In genomic region chr2:236214331-236214995, GRCh38 we compare ENCODE assay signal across 26 cellular contexts. TPM values are rescaled to one million over a fixed set of nuclear protein-coding genes. Genes with fewer than 3 reads are reported as not detected.
"Had no signal": no experiment of that assay in that cellular context is flagged by ENCODE, and none has a peak within 500 bp of the region (broad histone marks: within the 10 kb centered on the region; RNA-seq: fewer than 3 reads in every experiment).

No MANE protein-coding gene starts in this region.

- H3K9ac ChIP-seq: SK-N-SH had no signal

- DNase-seq: activated CD4-positive, alpha-beta memory T cell treated with anti-CD3 and anti-CD28 coated beads, Interleukin-2, amount 10 ng/mL, durations not matched to agents 7 days and 5 days; activated CD4-positive, alpha-beta T cell treated with anti-CD3 and anti-CD28 coated beads for 36 hours; activated CD4-positive, alpha-beta T cell treated with anti-CD3 and anti-CD28 coated beads, Interleukin-2, amount 50 U/mL, for 1 hour; activated effector memory CD4-positive, alpha-beta T cell treated with Interleukin-2 at 50 U/mL for 16 hours; activated naive CD4-positive, alpha-beta T cell; aorta; body of pancreas; Karpas-422; MM.1S; NCI-H1105; NCI-H1436; NCI-H1694 treated with DMSO at 0.1 percent for 48 hours; NCI-H2029 treated with DMSO at 0.1 percent for 48 hours; NCI-H345; NCI-H510A; NCI-H526 treated with DMSO at 0.1 percent for 48 hours; NCI-H82; RPMI8226; SJCRH30; SK-N-SH; T-helper 1 cell; WERI-Rb-1 had no signal

- H3K4me1 ChIP-seq: body of pancreas had no signal

- H3K9me3 ChIP-seq: body of pancreas, SJCRH30, SK-N-SH had no signal

- ATAC-seq: activated CD4-positive, alpha-beta T cell treated with anti-CD3 and anti-CD28 coated beads for 36 hours; body of pancreas; Right ventricle myocardium inferior had no signal

- H3K27ac ChIP-seq: body of pancreas, SJCRH30, WERI-Rb-1 had no signal

- H3K36me3 ChIP-seq: WERI-Rb-1 had no signal

- H3K4me2 ChIP-seq: SK-N-SH had no signal

- H3K4me3 ChIP-seq: body of pancreas, SJCRH30 had no signal

- H3K27me3 ChIP-seq: body of pancreas, SJCRH30 had no signal

RNA-seq across cellular contexts. Expression of gene GBX2, which starts 46.3 kb away (rescaled TPM):
- total RNA-seq: activated CD4-positive, alpha-beta memory T cell treated with anti-CD3 and anti-CD28 coated beads, Interleukin-2, amount 10 ng/mL, durations not matched to agents 7 days and 5 days; activated CD4-positive, alpha-beta T cell treated with anti-CD3 and anti-CD28 coated beads for 36 hours; activated CD8-positive, alpha-beta memory T cell treated with anti-CD3 and anti-CD28 coated beads for 36 hours; aorta; body of pancreas; OCI-LY7; Right ventricle myocardium inferior; T-helper 2 cell treated with Interferon-gamma antibody and Interleukin-4, amounts not matched to agents 100 ng/mL and 5 ng/mL, for 36 hours had no signal

RNA-seq across cellular contexts. Expression of gene ASB18, which starts 49.7 kb away (rescaled TPM):
- total RNA-seq: activated CD4-positive, alpha-beta memory T cell treated with anti-CD3 and anti-CD28 coated beads, Interleukin-2, amount 10 ng/mL, durations not matched to agents 7 days and 5 days; activated CD4-positive, alpha-beta T cell treated with anti-CD3 and anti-CD28 coated beads for 36 hours; activated CD8-positive, alpha-beta memory T cell treated with anti-CD3 and anti-CD28 coated beads for 36 hours; aorta; body of pancreas; OCI-LY7; T-helper 2 cell treated with Interferon-gamma antibody and Interleukin-4, amounts not matched to agents 100 ng/mL and 5 ng/mL, for 36 hours had no signal
- polyA plus RNA-seq: aorta, SK-N-SH had no signal
